Comparison of ENCODE assay signal across 8 cellular contexts in genomic region chr19:16457195-16457953, GRCh38. TPM values are rescaled to one million over a fixed set of nuclear protein-coding genes. Genes with fewer than 3 reads are reported as not detected.
DNase-seq lines count a peak whose midpoint lies in the region; ATAC-seq and TF ChIP-seq lines count a peak whose summit lies in the region.

No MANE protein-coding gene starts in this region.

- H3K27ac Mint-ChIP-seq in WTC11: peak overlapping the region; percentile 95
- H3K27ac Mint-ChIP-seq in progenitor cell of endocrine pancreas: no peak overlapping the region

- no peaks in the 10 kb centered on the region for H3K27me3 ChIP-seq in heart left ventricle

- peak; percentile 26 for DNase-seq in stimulated activated CD4-positive, alpha-beta T cell treated with anti-CD3 and anti-CD28 coated beads, Interleukin-2, amount 100 ng/mL, for 4 hours (ENCODE audit: low read depth)
- no peak for DNase-seq in stimulated activated CD4-positive, alpha-beta T cell treated with anti-CD3 and anti-CD28 coated beads, Interleukin-12 subunit alpha, Interleukin-12 subunit beta, amount 100 ng/mL, for 4 hours
- peak; percentile 32 for DNase-seq in WTC11 (ENCODE audit: low spot score)
- DNase-seq in heart left ventricle: peak; percentile 43 to 81 (median 65)
- DNase-seq in sciatic nerve (ENCODE audit: low spot score): peak; percentile 65
- no peak for DNase-seq in NCI-H1436 (lab: John Stamatoyannopoulos, UW)
- no peak for DNase-seq in progenitor cell of endocrine pancreas (ENCODE audit: low spot score, unreplicated experiment)

- H3K27ac ChIP-seq in heart left ventricle: peak overlapping the region; percentile 71 to 95 (median 78)

- ATAC-seq in WTC11: peak; percentile 42
- ATAC-seq in heart left ventricle: peak; percentile 23 to 32 (median 30)
- ATAC-seq in sciatic nerve: peak; percentile 73
- ATAC-seq in HG02884 (IDR thresholded peaks at IDR 0.05; ENCODE audit: unreplicated experiment): no peak

- peak overlapping the region in 7 of 12 donors; percentile 9 to 32 (median 17) for H3K4me3 ChIP-seq in heart left ventricle

- peak overlapping the region; percentile 48 for H3K4me3 Mint-ChIP-seq in WTC11
- H3K4me3 Mint-ChIP-seq in progenitor cell of endocrine pancreas (ENCODE audit: low read depth): no peak overlapping the region

- H3K4me1 Mint-ChIP-seq in WTC11 (peaks cover 52% of the 10 kb centered on the region), progenitor cell of endocrine pancreas (ENCODE audit: low read depth) (peaks cover 37% of the 10 kb centered on the region)

- POLR2A ChIA-PET in WTC11 (lab: Charles Lee): no interaction called here

- no peaks in the 10 kb centered on the region for H3K9me3 Mint-ChIP-seq in WTC11
- no peaks in the 10 kb centered on the region for H3K9me3 Mint-ChIP-seq in progenitor cell of endocrine pancreas (ENCODE audit: low read depth)

- H3K36me3 ChIP-seq in heart left ventricle: no peaks in the 10 kb centered on the region

- 8 to 10% (median 8%) methylated on average over 15 to 16 of the region's 16 CpGs for WGBS in heart left ventricle, 4 donors

- intact Hi-C loops in heart left ventricle (cut with DNase I) (no loop called here), sciatic nerve (cut with DNase I) (no loop called here)

- H3K36me3 Mint-ChIP-seq in WTC11 (no peaks in the 10 kb centered on the region), progenitor cell of endocrine pancreas (ENCODE audit: insufficient read depth) (no peaks in the 10 kb centered on the region)

- H3K9me3 ChIP-seq in heart left ventricle: no peaks in the 10 kb centered on the region

- no peak for TF ChIP-seq POLR2A in heart left ventricle (IDR thresholded peaks at IDR 0.05)

- peaks cover 23 to 93% (median 67%) of the 10 kb centered on the region in 12 donors for H3K4me1 ChIP-seq in heart left ventricle

- H3K27me3 Mint-ChIP-seq in WTC11 (ENCODE audit: low read depth) (no peaks in the 10 kb centered on the region), progenitor cell of endocrine pancreas (no peaks in the 10 kb centered on the region)

- no peak for TF ChIP-seq CTCF in WTC11 (IDR thresholded peaks at IDR 0.05)
- no peak for TF ChIP-seq CTCF in heart left ventricle (IDR thresholded peaks at IDR 0.05)
- no peak for TF ChIP-seq CTCF in progenitor cell of endocrine pancreas (IDR thresholded peaks at IDR 0.05; ENCODE audit: unreplicated experiment)

- CTCF ChIA-PET in WTC11 (lab: Charles Lee): interaction anchor here (1.1 to 1.4 kb wide), 2 partner anchors 15 to 81 kb away, joined by 5 to 15 read pairs; no protein-coding TSS in a partner anchor

TF ChIP-seq in WTC11, 78 proteins besides CTCF, POLR2A, EP300 and RAD21 (continues in another document):
- no peak for TF ChIP-seq CBFB (CRISPR knock-in tag; IDR thresholded peaks at IDR 0.05; ENCODE audit: low read depth)
- TF ChIP-seq NR2C2 (CRISPR knock-in tag; IDR thresholded peaks at IDR 0.05): no peak
- TF ChIP-seq ZSCAN18 (CRISPR knock-in tag; IDR thresholded peaks at IDR 0.05): no peak
- no peak for TF ChIP-seq ZNF281 (CRISPR knock-in tag; IDR thresholded peaks at IDR 0.05)
- no peak for TF ChIP-seq JUN (CRISPR knock-in tag; IDR thresholded peaks at IDR 0.05)
- no peak for TF ChIP-seq MXD4 (CRISPR knock-in tag; IDR thresholded peaks at IDR 0.05; ENCODE audit: borderline replicate concordance)
- no peak for TF ChIP-seq RORB (CRISPR knock-in tag; IDR thresholded peaks at IDR 0.05)
- TF ChIP-seq KAT7 (CRISPR knock-in tag; IDR thresholded peaks at IDR 0.05; ENCODE audit: borderline replicate concordance): no peak
- no peak for TF ChIP-seq TEAD4 (CRISPR knock-in tag; IDR thresholded peaks at IDR 0.05)
- TF ChIP-seq ZNF121 (CRISPR knock-in tag; IDR thresholded peaks at IDR 0.05): no peak
- no peak for TF ChIP-seq FOXK1 (CRISPR knock-in tag; IDR thresholded peaks at IDR 0.05)
- TF ChIP-seq ELF4 (CRISPR knock-in tag; IDR thresholded peaks at IDR 0.05; ENCODE audit: low read depth): no peak
- TF ChIP-seq AR (CRISPR knock-in tag; IDR thresholded peaks at IDR 0.05): no peak
- TF ChIP-seq ZNF671 (CRISPR knock-in tag; IDR thresholded peaks at IDR 0.05): no peak

RNA-seq across cellular contexts. Expression of gene EPS15L1, which starts 14.4 kb away (rescaled TPM):
- total RNA-seq in WTC11 (2021): 37.9 to 44.8 TPM (median 39.1 TPM) in 3 replicates
- 10 to 100 TPM; 24.5 to 70.1 (median 55.7) TPM for total RNA-seq in heart left ventricle
- 10 to 100 TPM; 50.0 to 56.9 TPM for polyA plus RNA-seq in heart left ventricle
- 50.6 TPM for total RNA-seq in sciatic nerve
- 56.8 and 59.3 TPM in 2 replicates for total RNA-seq in progenitor cell of endocrine pancreas

RNA-seq across cellular contexts. Expression of gene CALR3, which starts 38.6 kb away (rescaled TPM):
- total RNA-seq in WTC11 (2021) (0.21 to 0.87 TPM (median 0.50 TPM) in 3 replicates), heart left ventricle (not detected), sciatic nerve (not detected), progenitor cell of endocrine pancreas (not detected in 2 replicates)
- not detected for polyA plus RNA-seq in heart left ventricle

RNA-seq across cellular contexts. Expression of gene C19orf44, which starts 38.8 kb away (rescaled TPM):
- total RNA-seq in WTC11 (2021) (3.4 to 4.8 TPM (median 4.1 TPM) in 3 replicates), heart left ventricle (1 to 10 TPM; 1.6 to 4.8 (median 3.3) TPM), sciatic nerve (11.2 TPM), progenitor cell of endocrine pancreas (11.5 and 12.3 TPM in 2 replicates)
- 1 to 10 TPM; 1.9 to 4.8 TPM for polyA plus RNA-seq in heart left ventricle

Comparison
In these comparisons a context has a peak if more than half of its experiments do, and no peak if none do; other contexts are left out.
1. DNase-seq: peak in stimulated activated CD4-positive, alpha-beta T cell treated with anti-CD3 and anti-CD28 coated beads, Interleukin-2, amount 100 ng/mL, for 4 hours (single experiment), WTC11 (single experiment), heart left ventricle (5 of 5) and sciatic nerve (single experiment); none in stimulated activated CD4-positive, alpha-beta T cell treated with anti-CD3 and anti-CD28 coated beads, Interleukin-12 subunit alpha, Interleukin-12 subunit beta, amount 100 ng/mL, for 4 hours (single experiment), NCI-H1436 (single experiment) and progenitor cell of endocrine pancreas (single experiment).